ENCODE assay signal across 1 cellular context in genomic region chr9:12930906-12931305, GRCh38.
TF ChIP-seq lines count a peak whose summit lies in the region.

No MANE protein-coding gene starts in this region.

TF ChIP-seq in IMR-90, 13 proteins besides CTCF, POLR2A, EP300 and RAD21:
- TF ChIP-seq MXI1 (IDR thresholded peaks at IDR 0.05; ENCODE audit: borderline replicate concordance, low read depth, low read length): no peak
- no peak for TF ChIP-seq SMC3 (IDR thresholded peaks at IDR 0.05; ENCODE audit: low read depth, low read length)
- no peak for TF ChIP-seq BHLHE40 (IDR thresholded peaks at IDR 0.05; ENCODE audit: low read depth, low read length)
- no peak for TF ChIP-seq CEBPB (IDR thresholded peaks at IDR 0.05; ENCODE audit: low read depth, low read length)
- TF ChIP-seq USF2 (IDR thresholded peaks at IDR 0.05; ENCODE audit: low read depth, low read length): no peak
- TF ChIP-seq RFX5 (IDR thresholded peaks at IDR 0.05; ENCODE audit: low read depth, low read length): no peak
- no peak for TF ChIP-seq MAZ (IDR thresholded peaks at IDR 0.05; ENCODE audit: borderline replicate concordance, low read depth, low read length)
- no peak for TF ChIP-seq RCOR1 (IDR thresholded peaks at IDR 0.05; ENCODE audit: insufficient replicate concordance, low read length)
- no peak for TF ChIP-seq MAFK (IDR thresholded peaks at IDR 0.05; ENCODE audit: low read depth, low read length)
- no peak for TF ChIP-seq ELK1 (IDR thresholded peaks at IDR 0.05; ENCODE audit: borderline replicate concordance, low read depth, low read length)
TF ChIP-seq in IMR-90: peak in this region for 0.
